ENCODE assay signal across 1 cellular context in the genomic region with DNA sequence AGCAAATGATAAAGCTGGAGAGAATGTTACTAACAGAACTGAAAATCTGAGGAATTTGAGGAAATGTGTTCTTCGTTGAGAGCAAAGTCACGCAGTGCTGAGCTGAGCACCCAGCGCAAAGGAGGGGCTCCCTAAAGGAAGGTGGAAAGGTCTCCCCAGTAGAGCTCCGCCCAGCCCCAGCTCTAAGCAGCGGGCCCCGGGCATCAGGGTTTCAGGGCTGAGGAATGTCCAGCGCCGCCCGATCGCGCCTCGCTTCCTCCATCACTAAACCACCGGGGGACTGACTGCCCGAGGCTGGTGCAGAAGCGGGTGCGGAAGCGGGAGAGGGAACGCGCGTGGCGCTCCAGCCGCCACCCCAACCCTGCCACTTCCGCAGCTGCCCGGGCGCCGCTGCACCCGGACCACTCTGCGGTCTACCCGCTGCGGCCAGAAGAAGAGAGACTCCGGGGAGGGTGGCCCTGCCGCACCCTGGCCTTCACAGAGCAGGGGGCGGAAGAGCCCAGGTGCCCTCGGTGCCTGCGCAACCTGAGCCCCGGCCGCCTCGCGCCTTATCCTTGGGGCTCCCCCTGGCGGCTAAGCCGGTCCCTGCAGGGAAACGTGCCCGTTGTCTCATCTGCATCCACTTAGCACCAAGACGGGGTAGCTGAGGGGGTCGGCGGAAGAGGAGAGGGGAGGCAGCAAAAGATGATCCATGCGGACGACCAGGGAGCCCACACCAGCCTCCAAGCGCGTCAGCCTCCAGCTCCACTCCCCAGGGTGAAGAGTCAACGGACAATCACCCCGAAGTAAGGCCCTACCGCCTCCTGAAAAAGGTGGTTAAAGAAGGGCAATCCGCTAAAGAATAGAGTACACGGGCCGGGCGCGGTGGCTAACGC.
TF ChIP-seq lines count a peak whose summit lies in the region.

No MANE protein-coding gene starts in this region.

TF ChIP-seq in SK-N-SH treated with all-trans-retinoic acid at 6 μM for 48 hours, 23 proteins besides CTCF, POLR2A, EP300 and RAD21 (continued from another document):
- TF ChIP-seq ESRRG (CRISPR knock-in tag; IDR thresholded peaks at IDR 0.05) (no peak), TOX (CRISPR knock-in tag; IDR thresholded peaks at IDR 0.05; ENCODE audit: borderline replicate concordance) (no peak), BACH2 (CRISPR knock-in tag; IDR thresholded peaks at IDR 0.05; ENCODE audit: borderline replicate concordance) (no peak), ZNF565 (CRISPR knock-in tag; conservative IDR thresholded peaks at IDR 0.05; ENCODE audit: low read depth) (no peak), ARNTL (CRISPR knock-in tag; IDR thresholded peaks at IDR 0.05; ENCODE audit: borderline replicate concordance, low read depth) (no peak)
- TF ChIP-seq, protein P1, sequence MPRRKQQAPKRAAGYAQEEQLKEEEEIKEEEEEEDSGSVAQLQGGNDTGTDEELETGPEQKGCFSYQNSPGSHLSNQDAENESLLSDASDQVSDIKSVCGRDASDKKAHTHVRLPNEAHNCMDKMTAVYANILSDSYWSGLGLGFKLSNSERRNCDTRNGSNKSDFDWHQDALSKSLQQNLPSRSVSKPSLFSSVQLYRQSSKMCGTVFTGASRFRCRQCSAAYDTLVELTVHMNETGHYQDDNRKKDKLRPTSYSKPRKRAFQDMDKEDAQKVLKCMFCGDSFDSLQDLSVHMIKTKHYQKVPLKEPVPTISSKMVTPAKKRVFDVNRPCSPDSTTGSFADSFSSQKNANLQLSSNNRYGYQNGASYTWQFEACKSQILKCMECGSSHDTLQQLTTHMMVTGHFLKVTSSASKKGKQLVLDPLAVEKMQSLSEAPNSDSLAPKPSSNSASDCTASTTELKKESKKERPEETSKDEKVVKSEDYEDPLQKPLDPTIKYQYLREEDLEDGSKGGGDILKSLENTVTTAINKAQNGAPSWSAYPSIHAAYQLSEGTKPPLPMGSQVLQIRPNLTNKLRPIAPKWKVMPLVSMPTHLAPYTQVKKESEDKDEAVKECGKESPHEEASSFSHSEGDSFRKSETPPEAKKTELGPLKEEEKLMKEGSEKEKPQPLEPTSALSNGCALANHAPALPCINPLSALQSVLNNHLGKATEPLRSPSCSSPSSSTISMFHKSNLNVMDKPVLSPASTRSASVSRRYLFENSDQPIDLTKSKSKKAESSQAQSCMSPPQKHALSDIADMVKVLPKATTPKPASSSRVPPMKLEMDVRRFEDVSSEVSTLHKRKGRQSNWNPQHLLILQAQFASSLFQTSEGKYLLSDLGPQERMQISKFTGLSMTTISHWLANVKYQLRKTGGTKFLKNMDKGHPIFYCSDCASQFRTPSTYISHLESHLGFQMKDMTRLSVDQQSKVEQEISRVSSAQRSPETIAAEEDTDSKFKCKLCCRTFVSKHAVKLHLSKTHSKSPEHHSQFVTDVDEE (CRISPR knock-in tag; IDR thresholded peaks at IDR 0.05) = no peak
